8 cellular contexts compared by ENCODE assay signal in the genomic region with DNA sequence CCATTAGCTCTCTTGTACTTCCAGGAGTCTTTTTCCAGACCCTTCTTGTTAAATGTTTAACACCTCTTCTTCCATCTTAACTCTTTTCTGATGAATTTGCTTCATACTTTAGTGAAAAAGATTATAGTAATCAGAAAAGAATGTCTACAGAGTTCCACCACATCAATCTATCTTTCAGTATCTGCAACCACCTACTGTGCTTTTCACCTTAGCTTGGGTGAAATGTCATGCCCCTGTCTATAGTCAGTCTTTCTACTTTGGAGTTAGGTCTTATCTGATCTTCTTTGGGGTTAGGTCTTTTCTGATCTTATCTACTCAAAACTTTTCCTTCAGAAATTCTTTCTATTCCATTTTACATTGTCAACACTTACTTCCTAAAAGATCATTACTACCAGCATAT.
"Had no signal": no experiment of that assay in that cellular context is flagged by ENCODE, and none has a peak within 500 bp of the region (broad histone marks: within the 10 kb centered on the region; RNA-seq: fewer than 3 reads in every experiment).

No MANE protein-coding gene starts in this region.

- H3K4me2 ChIP-seq: GM23338 had no signal

- DNase-seq: H9, HCEC 1CT, KBM-7 had no signal

- FAIRE-seq: H1, H54, HTR-8/SVneo had no signal

- H2AFZ ChIP-seq: GM23338 had no signal

- H3K4me3 ChIP-seq: GM23338 had no signal

- H3K27ac ChIP-seq: HL-60 had no signal
